Comparison of ENCODE assay signal across 1 cellular context in genomic region chr20:44731657-44732056, GRCh38.
TF ChIP-seq lines count a peak whose summit lies in the region.

No MANE protein-coding gene starts in this region.

TF ChIP-seq in IMR-90, 13 proteins besides CTCF, POLR2A, EP300 and RAD21:
- TF ChIP-seq CEBPB (IDR thresholded peaks at IDR 0.05; ENCODE audit: low read depth, low read length) (no peak), CHD1 (IDR thresholded peaks at IDR 0.05; ENCODE audit: low read depth, low read length) (no peak), RFX5 (IDR thresholded peaks at IDR 0.05; ENCODE audit: low read depth, low read length) (no peak)
